Comparison of ENCODE assay signal across 15 cellular contexts in the genomic region with DNA sequence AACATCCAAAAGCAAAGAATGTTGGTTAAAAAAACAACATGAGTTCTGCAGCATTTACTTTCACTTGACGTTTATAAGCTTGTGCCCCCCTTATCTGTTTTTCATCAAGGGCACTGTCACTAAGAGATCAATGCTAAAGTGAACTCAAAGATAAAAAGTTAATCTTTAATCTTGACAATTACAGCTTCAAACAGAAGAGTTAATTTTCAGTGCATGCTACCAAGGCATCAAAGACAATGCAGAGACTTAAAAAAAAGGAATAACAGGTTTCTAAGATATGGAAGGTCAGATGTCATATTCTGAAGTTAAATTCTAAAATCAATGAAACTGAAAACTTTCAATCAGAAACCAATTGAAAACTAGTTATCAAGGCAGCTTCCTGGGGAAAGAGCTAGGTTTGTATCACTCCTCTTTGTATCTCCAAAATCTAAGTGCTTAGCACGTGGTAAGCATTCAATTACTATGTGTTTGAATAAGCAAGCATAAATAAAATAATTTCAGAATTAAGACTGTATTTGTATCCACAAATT. TPM values are rescaled to one million over a fixed set of nuclear protein-coding genes. Genes with fewer than 3 reads are reported as not detected.
DNase-seq lines count a peak whose midpoint lies in the region; ATAC-seq and TF ChIP-seq lines count a peak whose summit lies in the region.
"Had no signal": no experiment of that assay in that cellular context is flagged by ENCODE, and none has a peak within 500 bp of the region (broad histone marks: within the 10 kb centered on the region; RNA-seq: fewer than 3 reads in every experiment).

No MANE protein-coding gene starts in this region.

- CTCF ChIA-PET in WTC11 (lab: Charles Lee): no interaction called here

- ATAC-seq in WTC11 (no peak), natural killer cell (no peak)

- no peaks in the 10 kb centered on the region for H3K9me3 Mint-ChIP-seq in activated naive CD4-positive, alpha-beta T cell treated with anti-CD3 and anti-CD28 coated beads, Interleukin-2, amount 50 U/mL, for 24 hours
- H3K9me3 Mint-ChIP-seq in WTC11 (no peaks in the 10 kb centered on the region), natural killer cell (no peaks in the 10 kb centered on the region)
- no peaks in the 10 kb centered on the region for H3K9me3 Mint-ChIP-seq in activated T-cell treated with anti-CD3 and anti-CD28 coated beads, Interleukin-2, amount 50 U/mL, for 24 hours
- H3K9me3 Mint-ChIP-seq: CD4-positive, alpha-beta memory T cell; IgD-negative memory B cell had no signal

- no peaks in the 10 kb centered on the region for H3K27me3 ChIP-seq in liver (ENCODE audit: control insufficient read depth in 4 of 4, insufficient read depth in 4 of 4, low read length in 3 of 4)
- H3K27me3 ChIP-seq: BE2C had no signal

- H3K36me3 ChIP-seq in liver (ENCODE audit: control insufficient read depth in 4 of 4, insufficient read depth in 3 of 4, low read depth in 1 of 4, low read length in 3 of 4): peaks cover 7 to 20% (median 12%) of the 10 kb centered on the region in 4 donors

- WGBS in liver: 26% methylated on average over 2 of the region's 2 CpGs

- peaks cover 18% of the 10 kb centered on the region for H3K4me1 Mint-ChIP-seq in activated naive CD4-positive, alpha-beta T cell treated with anti-CD3 and anti-CD28 coated beads, Interleukin-2, amount 50 U/mL, for 24 hours
- H3K4me1 Mint-ChIP-seq in WTC11 (no peaks in the 10 kb centered on the region), natural killer cell (no peaks in the 10 kb centered on the region)
- peaks cover 14% of the 10 kb centered on the region for H3K4me1 Mint-ChIP-seq in activated T-cell treated with anti-CD3 and anti-CD28 coated beads, Interleukin-2, amount 50 U/mL, for 24 hours (ENCODE audit: low read depth)

- no peak overlapping the region for H3K4me3 Mint-ChIP-seq in activated naive CD4-positive, alpha-beta T cell treated with anti-CD3 and anti-CD28 coated beads, Interleukin-2, amount 50 U/mL, for 24 hours
- H3K4me3 Mint-ChIP-seq in WTC11 (no peak overlapping the region), natural killer cell (no peak overlapping the region)
- no peak overlapping the region for H3K4me3 Mint-ChIP-seq in activated T-cell treated with anti-CD3 and anti-CD28 coated beads, Interleukin-2, amount 50 U/mL, for 24 hours
- H3K4me3 Mint-ChIP-seq: CD4-positive, alpha-beta memory T cell; IgD-negative memory B cell had no signal

- H3K9ac ChIP-seq in liver (ENCODE audit: low read depth in 1 of 2, low read length in 2 of 2): no peak overlapping the region

- TF ChIP-seq CTCF in WTC11 (IDR thresholded peaks at IDR 0.05) (no peak), liver (IDR thresholded peaks at IDR 0.05; ENCODE audit: low read depth, low read length, missing input control) (no peak), natural killer cell (IDR thresholded peaks at IDR 0.05) (no peak)

- no peak overlapping the region for H3K4me3 ChIP-seq in liver (ENCODE audit: low read depth in 1 of 3, low read length in 3 of 3)

- H3K27ac ChIP-seq in liver (ENCODE audit: low read depth in 1 of 2, low read length in 2 of 2) (peak overlapping the region in 1 of 2 donors; percentile 6), substantia nigra (ENCODE audit: low read depth, low read length, poor library complexity, severe bottlenecking) (no peak overlapping the region)
- H3K27ac ChIP-seq: C4-2B had no signal

- no peaks in the 10 kb centered on the region for H3K27me3 Mint-ChIP-seq in activated naive CD4-positive, alpha-beta T cell treated with anti-CD3 and anti-CD28 coated beads, Interleukin-2, amount 50 U/mL, for 24 hours
- H3K27me3 Mint-ChIP-seq in WTC11 (ENCODE audit: low read depth) (no peaks in the 10 kb centered on the region), natural killer cell (ENCODE audit: low read depth in 2 of 2) (no peaks in the 10 kb centered on the region)
- no peaks in the 10 kb centered on the region for H3K27me3 Mint-ChIP-seq in activated T-cell treated with anti-CD3 and anti-CD28 coated beads, Interleukin-2, amount 50 U/mL, for 24 hours
- H3K27me3 Mint-ChIP-seq: CD4-positive, alpha-beta memory T cell; IgD-negative memory B cell had no signal

- POLR2A ChIA-PET in WTC11 (lab: Charles Lee): no interaction called here

- no peak for DNase-seq in activated naive CD4-positive, alpha-beta T cell (lab: John Stamatoyannopoulos, UW)
- DNase-seq in WTC11 (ENCODE audit: low spot score) (no peak), natural killer cell (no peak), substantia nigra (lab: John Stamatoyannopoulos, UW) (no peak)
- no peak for DNase-seq in activated T-cell treated with anti-CD3 and anti-CD28 coated beads, Interleukin-2, amount 50 U/mL, for 1 hour
- DNase-seq in activated T-cell treated with anti-CD3 and anti-CD28 coated beads, Interleukin-2, amount 50 U/mL, for 24 hours: no peak
- DNase-seq: BE2C; CD4-positive, alpha-beta memory T cell; DND-41; GDM1; HCEC 1CT had no signal

- peak overlapping the region; percentile 51 for H3K27ac Mint-ChIP-seq in activated naive CD4-positive, alpha-beta T cell treated with anti-CD3 and anti-CD28 coated beads, Interleukin-2, amount 50 U/mL, for 24 hours
- no peak overlapping the region for H3K27ac Mint-ChIP-seq in WTC11
- no peak overlapping the region for H3K27ac Mint-ChIP-seq in activated T-cell treated with anti-CD3 and anti-CD28 coated beads, Interleukin-2, amount 50 U/mL, for 24 hours
- no peak overlapping the region for H3K27ac Mint-ChIP-seq in natural killer cell

- H3K9me3 ChIP-seq in liver (ENCODE audit: control insufficient read depth in 4 of 4, low read length in 3 of 4): no peaks in the 10 kb centered on the region
- H3K9me3 ChIP-seq: BE2C had no signal

- intact Hi-C loops in natural killer cell (cut with micrococcal nuclease): no loop called here

- peaks cover 0 to 13% (median 6%) of the 10 kb centered on the region in 4 donors for H3K4me1 ChIP-seq in liver (ENCODE audit: control insufficient read depth in 4 of 4, insufficient read depth in 4 of 4, low read length in 3 of 4)

- TF ChIP-seq RAD21 in liver (IDR thresholded peaks at IDR 0.05): peak in 1 of 2 donors; percentile 19

- peaks cover 29% of the 10 kb centered on the region for H3K36me3 Mint-ChIP-seq in activated naive CD4-positive, alpha-beta T cell treated with anti-CD3 and anti-CD28 coated beads, Interleukin-2, amount 50 U/mL, for 24 hours
- peaks cover 39% of the 10 kb centered on the region for H3K36me3 Mint-ChIP-seq in WTC11
- H3K36me3 Mint-ChIP-seq in activated T-cell treated with anti-CD3 and anti-CD28 coated beads, Interleukin-2, amount 50 U/mL, for 24 hours (ENCODE audit: low read depth): peaks cover 85% of the 10 kb centered on the region
- peaks cover 26% of the 10 kb centered on the region for H3K36me3 Mint-ChIP-seq in natural killer cell

TF ChIP-seq in WTC11, 78 proteins besides CTCF, POLR2A, EP300 and RAD21:
- TF ChIP-seq CBFB (CRISPR knock-in tag; IDR thresholded peaks at IDR 0.05; ENCODE audit: low read depth): no peak
- peak; percentile 36; the same call in 1 of the 2 replicates for TF ChIP-seq GABPB1 (CRISPR knock-in tag; IDR thresholded peaks at IDR 0.05)

TF ChIP-seq in liver, 16 proteins besides CTCF, POLR2A, EP300 and RAD21:
- TF ChIP-seq TAF1 (conservative IDR thresholded peaks at IDR 0.05) (no peak), YY1 (IDR thresholded peaks at IDR 0.05) (peak; percentile 21), RXRA (IDR thresholded peaks at IDR 0.05) (peak; percentile 8 to 37), HNF4A (conservative IDR thresholded peaks at IDR 0.05) (peak; percentile 26 to 28), ZBTB33 (IDR thresholded peaks at IDR 0.05) (no peak)

RNA-seq across cellular contexts. Expression of gene TMEM245, which starts 37.6 kb away (rescaled TPM):
- total RNA-seq in WTC11 (2021) (40.8 to 47.2 TPM (median 43.2 TPM) in 3 replicates), liver (10 to 100 TPM; 45.3 to 75.3 TPM), natural killer cell (10 to 100 TPM; 14.5 to 22.5 (median 21.8) TPM)
- 10 to 100 TPM; 13.7 to 17.0 TPM for polyA plus RNA-seq in liver
